Comparison of ENCODE assay signal across 18 cellular contexts in genomic region chr1:233520510-233521191, GRCh38.
DNase-seq lines count a peak whose midpoint lies in the region; ATAC-seq, FAIRE-seq and TF ChIP-seq lines count a peak whose summit lies in the region.
"Had no signal": no experiment of that assay in that cellular context is flagged by ENCODE, and none has a peak within 500 bp of the region (broad histone marks: within the 10 kb centered on the region; RNA-seq: fewer than 3 reads in every experiment).

No MANE protein-coding gene starts in this region.

- no peak overlapping the region for H3K4me3 ChIP-seq in SK-N-SH (ENCODE audit: low read depth in 2 of 2, low read length in 1 of 2)
- no peak overlapping the region for H3K4me3 ChIP-seq in small intestine (ENCODE audit: low read depth in 1 of 2, low read length in 2 of 2)
- H3K4me3 ChIP-seq in CD8-positive, alpha-beta T cell (ENCODE audit: low read depth, low read length): no peak overlapping the region
- H3K4me3 ChIP-seq: GM12878, upper lobe of right lung had no signal

- no peaks in the 10 kb centered on the region for H3K9me3 ChIP-seq in SK-N-SH
- no peaks in the 10 kb centered on the region for H3K9me3 ChIP-seq in small intestine (ENCODE audit: control insufficient read depth, low read depth)
- no peaks in the 10 kb centered on the region for H3K9me3 ChIP-seq in CD8-positive, alpha-beta T cell (ENCODE audit: low read length)
- H3K9me3 ChIP-seq: upper lobe of right lung had no signal

- no peak for FAIRE-seq in small intestine (lab: Jason Lieb, UNC)
- FAIRE-seq: A204.1, GM12878, GM19239 had no signal

- DNase-seq in SK-N-SH (no peak), RPMI7951 (ENCODE audit: low read depth) (peak; percentile 11), foreskin keratinocyte (peak; percentile 80 to 89), small intestine (peak; percentile 74), OCI-M2 (lab: John Stamatoyannopoulos, UW; ENCODE audit: unreplicated experiment) (no peak)
- DNase-seq in CD8-positive, alpha-beta T cell: no peak
- DNase-seq: DMS 273 treated with DMSO at 0.1 percent for 48 hours; HCEC 1CT; left cardiac atrium; NCI-H2029 treated with DMSO at 0.1 percent for 48 hours; stimulated activated CD4-positive, alpha-beta T cell treated with anti-CD3 and anti-CD28 coated beads, Interleukin-12 subunit alpha, Interleukin-12 subunit beta, amount 100 ng/mL, for 4 hours; upper lobe of right lung had no signal

- intact Hi-C loops in CD8-positive, alpha-beta T cell (cut with DNase I, micrococcal nuclease): no loop called here

- CTCF ChIA-PET in SK-N-SH (lab: Yijun Ruan, JAX): interaction anchor here (1.8 kb wide), 1 partner anchor 79 kb away, joined by 4 read pairs; no protein-coding TSS in a partner anchor
- CTCF ChIA-PET in CD8-positive, alpha-beta T cell (lab: Charles Lee): no interaction called here

- no peaks in the 10 kb centered on the region for H3K4me1 ChIP-seq in SK-N-SH (ENCODE audit: control insufficient read depth in 1 of 2, insufficient read depth in 2 of 2, low read depth in 1 of 2, low read length in 1 of 2)
- H3K4me1 ChIP-seq in foreskin keratinocyte: no peaks in the 10 kb centered on the region
- H3K4me1 ChIP-seq in small intestine (ENCODE audit: control insufficient read depth in 2 of 2, insufficient read depth in 1 of 2, low read depth in 1 of 2, low read length in 1 of 2): peaks cover 2% of the 10 kb centered on the region in 2 donors
- no peaks in the 10 kb centered on the region for H3K4me1 ChIP-seq in CD8-positive, alpha-beta T cell (ENCODE audit: insufficient read depth, low read length)
- H3K4me1 ChIP-seq: upper lobe of right lung had no signal

- H3K9ac ChIP-seq in SK-N-SH: no peak overlapping the region

- no peaks in the 10 kb centered on the region for H3K36me3 ChIP-seq in SK-N-SH (replicated peaks in 1 of 2; ENCODE audit: control insufficient read depth in 1 of 2, insufficient read depth in 2 of 2, low read length in 1 of 2)
- no peaks in the 10 kb centered on the region for H3K36me3 ChIP-seq in small intestine (ENCODE audit: control insufficient read depth in 2 of 2, insufficient read depth in 2 of 2, low read length in 2 of 2)
- H3K36me3 ChIP-seq in CD8-positive, alpha-beta T cell (ENCODE audit: insufficient read depth, low read length): no peaks in the 10 kb centered on the region
- H3K36me3 ChIP-seq: upper lobe of right lung had no signal

- no peak overlapping the region for H3K27ac ChIP-seq in SK-N-SH (ENCODE audit: low read depth in 2 of 2, low read length in 1 of 2)
- H3K27ac ChIP-seq in foreskin keratinocyte: peak overlapping the region; percentile 84
- peak overlapping the region in 1 of 2 donors; percentile 27 for H3K27ac ChIP-seq in small intestine (ENCODE audit: low read depth in 1 of 2, low read length in 1 of 2)
- H3K27ac ChIP-seq in CD8-positive, alpha-beta T cell (ENCODE audit: low read depth, low read length): no peak overlapping the region
- H3K27ac ChIP-seq: upper lobe of right lung had no signal

- H2AFZ ChIP-seq in SK-N-SH (ENCODE audit: low read depth): peak overlapping the region; percentile 49; the same call in 1 of the 2 replicates

- 69% methylated on average over 5 of the region's 5 CpGs for WGBS in SK-N-SH (ENCODE audit: low lambda C conversion rate)
- WGBS in small intestine, 3 donors: 14 to 48% (median 31%) methylated on average over 5 of the region's 5 CpGs

- H3K4me3 Mint-ChIP-seq in CD8-positive, alpha-beta T cell: no peak overlapping the region
- H3K4me3 Mint-ChIP-seq: activated naive CD8-positive, alpha-beta T cell had no signal

- no peaks in the 10 kb centered on the region for H4K20me1 ChIP-seq in SK-N-SH (ENCODE audit: insufficient read depth)

- no peaks in the 10 kb centered on the region for H3K79me2 ChIP-seq in SK-N-SH (ENCODE audit: insufficient read depth)

- no peaks in the 10 kb centered on the region for H3F3A ChIP-seq in SK-N-SH (replicated peaks; ENCODE audit: insufficient read depth)

- H3K27me3 Mint-ChIP-seq in CD8-positive, alpha-beta T cell (ENCODE audit: low read depth): peaks cover 16% of the 10 kb centered on the region

- H3K4me1 Mint-ChIP-seq in CD8-positive, alpha-beta T cell (ENCODE audit: low read depth): peaks cover 2% of the 10 kb centered on the region

- H3K27ac Mint-ChIP-seq in CD8-positive, alpha-beta T cell: no peak overlapping the region
- H3K27ac Mint-ChIP-seq: activated naive CD8-positive, alpha-beta T cell had no signal

- POLR2A ChIA-PET in SK-N-SH (lab: Yijun Ruan, JAX): no interaction called here
- POLR2A ChIA-PET in CD8-positive, alpha-beta T cell (lab: Charles Lee): no interaction called here

- H3K9me3 Mint-ChIP-seq in CD8-positive, alpha-beta T cell: peaks cover 3% of the 10 kb centered on the region

- no peaks in the 10 kb centered on the region for H3K36me3 Mint-ChIP-seq in CD8-positive, alpha-beta T cell
- H3K36me3 Mint-ChIP-seq: activated naive CD8-positive, alpha-beta T cell had no signal

- TF ChIP-seq EP300 in SK-N-SH (IDR thresholded peaks at IDR 0.05; ENCODE audit: borderline replicate concordance in 1 of 2, low read depth in 1 of 2, low read length in 1 of 2): no peak

- ATAC-seq in SK-N-SH treated with all-trans-retinoic acid at 6 μM for 48 hours (no peak), foreskin keratinocyte (peak; percentile 100), HG03095 (IDR thresholded peaks at IDR 0.05; ENCODE audit: unreplicated experiment) (no peak)
- ATAC-seq in CD8-positive, alpha-beta T cell: no peak
- ATAC-seq: GM12878, upper lobe of right lung had no signal

- no peak for TF ChIP-seq RAD21 in SK-N-SH (IDR thresholded peaks at IDR 0.05; ENCODE audit: low read length)

- no peaks in the 10 kb centered on the region for H3K27me3 ChIP-seq in SK-N-SH (ENCODE audit: insufficient read depth)
- H3K27me3 ChIP-seq in foreskin keratinocyte: no peaks in the 10 kb centered on the region
- no peaks in the 10 kb centered on the region for H3K27me3 ChIP-seq in small intestine (ENCODE audit: control insufficient read depth in 2 of 2, insufficient read depth in 2 of 2, low read length in 2 of 2)
- no peaks in the 10 kb centered on the region for H3K27me3 ChIP-seq in CD8-positive, alpha-beta T cell (ENCODE audit: insufficient read depth, low read length)
- H3K27me3 ChIP-seq: upper lobe of right lung had no signal

- no peaks in the 10 kb centered on the region for H3K9me2 ChIP-seq in SK-N-SH

- no peak overlapping the region for H3K4me2 ChIP-seq in SK-N-SH

- no peak for TF ChIP-seq CTCF in SK-N-SH (IDR thresholded peaks at IDR 0.05)
- no peak for TF ChIP-seq CTCF in foreskin keratinocyte (conservative IDR thresholded peaks at IDR 0.05)
- no peak for TF ChIP-seq CTCF in CD8-positive, alpha-beta T cell (IDR thresholded peaks at IDR 0.05)

TF ChIP-seq in SK-N-SH, 30 proteins besides CTCF, POLR2A, EP300 and RAD21 (continues in another document):
- TF ChIP-seq ELF1 (IDR thresholded peaks at IDR 0.05) (no peak), REST (IDR thresholded peaks at IDR 0.05; ENCODE audit: low read depth, low read length) (no peak), POLR2AphosphoS5 (IDR thresholded peaks at IDR 0.05; ENCODE audit: low read depth, low read length) (no peak)

TF ChIP-seq in SK-N-SH treated with all-trans-retinoic acid at 6 μM for 48 hours, 23 proteins besides CTCF, POLR2A, EP300 and RAD21 (continues in another document):
- TF ChIP-seq OSR1 (CRISPR knock-in tag; IDR thresholded peaks at IDR 0.05): no peak
- TF ChIP-seq ZNF8 (CRISPR knock-in tag; IDR thresholded peaks at IDR 0.05): no peak
- TF ChIP-seq ESRRG (CRISPR knock-in tag; IDR thresholded peaks at IDR 0.05): no peak
- no peak for TF ChIP-seq SNAI2 (CRISPR knock-in tag; IDR thresholded peaks at IDR 0.05)
- TF ChIP-seq CSRNP3 (CRISPR knock-in tag; IDR thresholded peaks at IDR 0.05): no peak
- no peak for TF ChIP-seq TCF4 (CRISPR knock-in tag; IDR thresholded peaks at IDR 0.05; ENCODE audit: borderline replicate concordance)
- no peak for TF ChIP-seq ZFP30 (CRISPR knock-in tag; IDR thresholded peaks at IDR 0.05)
- TF ChIP-seq ARNTL (CRISPR knock-in tag; IDR thresholded peaks at IDR 0.05; ENCODE audit: borderline replicate concordance, low read depth): no peak
- TF ChIP-seq, protein P1, sequence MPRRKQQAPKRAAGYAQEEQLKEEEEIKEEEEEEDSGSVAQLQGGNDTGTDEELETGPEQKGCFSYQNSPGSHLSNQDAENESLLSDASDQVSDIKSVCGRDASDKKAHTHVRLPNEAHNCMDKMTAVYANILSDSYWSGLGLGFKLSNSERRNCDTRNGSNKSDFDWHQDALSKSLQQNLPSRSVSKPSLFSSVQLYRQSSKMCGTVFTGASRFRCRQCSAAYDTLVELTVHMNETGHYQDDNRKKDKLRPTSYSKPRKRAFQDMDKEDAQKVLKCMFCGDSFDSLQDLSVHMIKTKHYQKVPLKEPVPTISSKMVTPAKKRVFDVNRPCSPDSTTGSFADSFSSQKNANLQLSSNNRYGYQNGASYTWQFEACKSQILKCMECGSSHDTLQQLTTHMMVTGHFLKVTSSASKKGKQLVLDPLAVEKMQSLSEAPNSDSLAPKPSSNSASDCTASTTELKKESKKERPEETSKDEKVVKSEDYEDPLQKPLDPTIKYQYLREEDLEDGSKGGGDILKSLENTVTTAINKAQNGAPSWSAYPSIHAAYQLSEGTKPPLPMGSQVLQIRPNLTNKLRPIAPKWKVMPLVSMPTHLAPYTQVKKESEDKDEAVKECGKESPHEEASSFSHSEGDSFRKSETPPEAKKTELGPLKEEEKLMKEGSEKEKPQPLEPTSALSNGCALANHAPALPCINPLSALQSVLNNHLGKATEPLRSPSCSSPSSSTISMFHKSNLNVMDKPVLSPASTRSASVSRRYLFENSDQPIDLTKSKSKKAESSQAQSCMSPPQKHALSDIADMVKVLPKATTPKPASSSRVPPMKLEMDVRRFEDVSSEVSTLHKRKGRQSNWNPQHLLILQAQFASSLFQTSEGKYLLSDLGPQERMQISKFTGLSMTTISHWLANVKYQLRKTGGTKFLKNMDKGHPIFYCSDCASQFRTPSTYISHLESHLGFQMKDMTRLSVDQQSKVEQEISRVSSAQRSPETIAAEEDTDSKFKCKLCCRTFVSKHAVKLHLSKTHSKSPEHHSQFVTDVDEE (CRISPR knock-in tag; IDR thresholded peaks at IDR 0.05): no peak
- no peak for TF ChIP-seq RARB (CRISPR knock-in tag; IDR thresholded peaks at IDR 0.05)
- TF ChIP-seq PPARA (CRISPR knock-in tag; IDR thresholded peaks at IDR 0.05; ENCODE audit: borderline replicate concordance): no peak

Comparison
In these comparisons a context has a peak if more than half of its experiments do, and no peak if none do; other contexts are left out.
1. DNase-seq: peak in RPMI7951 (single experiment), foreskin keratinocyte (2 of 2) and small intestine (single experiment); none in SK-N-SH (single experiment), CD8-positive, alpha-beta T cell (0 of 7) and OCI-M2 (single experiment).